15 cellular contexts compared by ENCODE assay signal in the genomic region with DNA sequence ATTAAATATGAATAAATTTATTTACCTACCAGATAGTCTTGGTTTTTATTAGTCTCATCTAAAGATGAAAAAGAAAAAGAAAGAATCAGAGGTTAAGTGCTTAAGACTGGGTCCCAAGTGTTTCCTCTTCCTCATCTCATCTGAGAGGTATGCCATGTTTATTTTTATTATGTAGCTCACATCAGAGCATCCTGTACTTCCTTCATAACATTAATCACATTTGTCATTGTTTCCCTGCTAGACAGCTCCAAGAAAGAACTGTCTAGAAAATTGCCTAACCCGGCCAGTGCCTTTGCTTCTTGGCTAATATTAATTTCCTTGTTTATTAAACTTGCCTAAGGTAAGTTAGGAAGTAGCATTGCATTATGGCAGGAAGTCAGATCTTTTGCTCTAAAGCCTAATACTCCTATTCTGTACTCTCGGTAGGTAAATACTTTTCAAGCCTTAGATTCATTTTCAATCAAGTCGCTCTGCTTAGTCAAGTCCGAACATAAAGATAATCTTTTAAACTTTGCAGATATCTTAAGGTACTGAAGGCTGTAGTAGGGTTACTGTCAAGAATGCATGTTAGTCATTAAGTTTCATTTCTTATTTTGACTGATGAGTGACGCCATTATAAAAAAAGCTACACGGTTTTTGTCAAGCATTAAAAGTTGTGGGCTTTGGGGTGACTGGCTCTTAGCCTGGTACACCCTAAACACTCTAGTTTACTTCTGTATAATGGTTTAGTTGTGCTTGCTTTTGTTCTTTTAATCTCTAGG. TPM values are rescaled to one million over a fixed set of nuclear protein-coding genes. Genes with fewer than 3 reads are reported as not detected.
DNase-seq lines count a peak whose midpoint lies in the region; ATAC-seq and TF ChIP-seq lines count a peak whose summit lies in the region.
"Had no signal": no experiment of that assay in that cellular context is flagged by ENCODE, and none has a peak within 500 bp of the region (broad histone marks: within the 10 kb centered on the region; RNA-seq: fewer than 3 reads in every experiment).

No MANE protein-coding gene starts in this region.

- DNase-seq in activated T-cell treated with anti-CD3 and anti-CD28 coated beads, Interleukin-2, amount 50 U/mL, for 4 hours = no peak
- no peak for DNase-seq in activated T-cell treated with anti-CD3 and anti-CD28 coated beads, Interleukin-2, amount 50 U/mL, for 1 hour
- DNase-seq in astrocyte of the spinal cord (ENCODE audit: low read depth, low spot score) (peak; percentile 53), renal cortical epithelial cell (ENCODE audit: low read depth) (peak; percentile 3), NCI-H1105 (lab: John Stamatoyannopoulos, UW) (no peak), glutamatergic neuron (no peak)
- DNase-seq: activated gamma-delta T cell treated with Interleukin-2 at 50 U/mL for 16 hours, DMS53, dorsolateral prefrontal cortex, NCI-H1436 treated with DMSO at 0.1 percent for 48 hours, SIG-M5 had no signal

- no peak overlapping the region for H3K4me3 ChIP-seq in astrocyte of the spinal cord (ENCODE audit: low read depth, low read length)
- H3K4me3 ChIP-seq: dorsolateral prefrontal cortex, neural progenitor cell, skin epidermis had no signal

- in situ Hi-C loops in astrocyte of the spinal cord (cut with HindIII; ENCODE audit: low sequenced_read_pairs) = no loop called here

- peak; percentile 95 for ATAC-seq in activated T-cell treated with anti-CD3 and anti-CD28 coated beads, Interleukin-2, amount 50 U/mL, for 4 hours
- ATAC-seq in HG03378 (IDR thresholded peaks at IDR 0.05; ENCODE audit: unreplicated experiment) (peak; percentile 63), GM19455 (IDR thresholded peaks at IDR 0.05; ENCODE audit: unreplicated experiment) (no peak)

- peak overlapping the region; percentile 17 for H3K4me3 Mint-ChIP-seq in activated T-cell treated with anti-CD3 and anti-CD28 coated beads, Interleukin-2, amount 50 U/mL, for 4 hours
- no peak overlapping the region for H3K4me3 Mint-ChIP-seq in glutamatergic neuron (ENCODE audit: unreplicated experiment)
- H3K4me3 Mint-ChIP-seq: neural progenitor cell had no signal

- H3K4me1 Mint-ChIP-seq in activated T-cell treated with anti-CD3 and anti-CD28 coated beads, Interleukin-2, amount 50 U/mL, for 4 hours (ENCODE audit: low read depth) = peaks cover 21% of the 10 kb centered on the region
- H3K4me1 Mint-ChIP-seq in glutamatergic neuron (ENCODE audit: low read depth, unreplicated experiment) = no peaks in the 10 kb centered on the region
- H3K4me1 Mint-ChIP-seq: neural progenitor cell had no signal

- H3K36me3 Mint-ChIP-seq in activated T-cell treated with anti-CD3 and anti-CD28 coated beads, Interleukin-2, amount 50 U/mL, for 4 hours (ENCODE audit: insufficient read depth) = peaks cover 36% of the 10 kb centered on the region
- peaks cover 17% of the 10 kb centered on the region for H3K36me3 Mint-ChIP-seq in glutamatergic neuron (ENCODE audit: unreplicated experiment)

- H3K27ac Mint-ChIP-seq in glutamatergic neuron (ENCODE audit: unreplicated experiment) = no peak overlapping the region
- H3K27ac Mint-ChIP-seq: neural progenitor cell had no signal

- H3K9me3 Mint-ChIP-seq in activated T-cell treated with anti-CD3 and anti-CD28 coated beads, Interleukin-2, amount 50 U/mL, for 4 hours = peaks cover 8% of the 10 kb centered on the region
- H3K9me3 Mint-ChIP-seq in glutamatergic neuron (ENCODE audit: unreplicated experiment) = peaks cover 2% of the 10 kb centered on the region

- no peaks in the 10 kb centered on the region for H3K27me3 Mint-ChIP-seq in activated T-cell treated with anti-CD3 and anti-CD28 coated beads, Interleukin-2, amount 50 U/mL, for 4 hours (ENCODE audit: low read depth)
- no peaks in the 10 kb centered on the region for H3K27me3 Mint-ChIP-seq in glutamatergic neuron (ENCODE audit: unreplicated experiment)

- no peak for TF ChIP-seq CTCF in astrocyte of the spinal cord (IDR thresholded peaks at IDR 0.05; ENCODE audit: low read depth, low read length)
- no peak for TF ChIP-seq CTCF in glutamatergic neuron (IDR thresholded peaks at IDR 0.05; ENCODE audit: partially characterized antibody, unreplicated experiment)

RNA-seq across cellular contexts. Expression of a gene that starts 47.4 kb away (rescaled TPM):
- 10 to 100 TPM; 29.3 to 33.3 (median 30.8) TPM for total RNA-seq in activated T-cell treated with anti-CD3 and anti-CD28 coated beads, Interleukin-2, amount 50 U/mL, for 4 hours
- total RNA-seq in renal cortical epithelial cell (39.9 and 83.4 TPM in 2 replicates), glutamatergic neuron (ENCODE audit: unreplicated experiment) (26.6 TPM)

Comparison
In these comparisons a context has a peak if more than half of its experiments do, and no peak if none do; other contexts are left out.
1. DNase-seq: peak in astrocyte of the spinal cord (single experiment) and renal cortical epithelial cell (single experiment); none in activated T-cell treated with anti-CD3 and anti-CD28 coated beads, Interleukin-2, amount 50 U/mL, for 4 hours (single experiment), activated T-cell treated with anti-CD3 and anti-CD28 coated beads, Interleukin-2, amount 50 U/mL, for 1 hour (single experiment), NCI-H1105 (single experiment) and glutamatergic neuron (single experiment).